ENCODE assay signal across 21 cellular contexts in the genomic region with DNA sequence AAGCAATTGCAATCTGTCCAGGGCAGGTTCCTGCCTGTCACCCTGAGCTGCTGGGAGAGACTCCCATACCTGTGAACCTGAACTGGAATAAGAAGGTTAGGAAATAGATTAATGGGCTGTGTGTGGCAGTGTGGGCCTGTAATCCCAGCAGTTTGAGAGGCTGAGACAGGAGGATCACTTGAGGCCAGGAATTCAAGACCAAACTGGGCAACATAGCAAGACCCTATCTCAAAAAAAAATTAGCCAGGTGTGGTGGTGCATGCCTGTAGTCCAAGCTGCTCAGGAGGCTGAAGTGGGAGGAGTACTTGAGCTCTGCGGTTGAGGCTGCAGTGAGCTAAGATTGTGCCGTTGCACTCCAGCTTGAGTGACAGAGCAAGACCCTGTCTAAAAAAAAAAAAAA.
"Had no signal": no experiment of that assay in that cellular context is flagged by ENCODE, and none has a peak within 500 bp of the region (broad histone marks: within the 10 kb centered on the region; RNA-seq: fewer than 3 reads in every experiment).

No MANE protein-coding gene starts in this region.

- ATAC-seq: effector memory CD8-positive, alpha-beta T cell; esophagus mucosa; foreskin keratinocyte; gastrocnemius medialis; gastroesophageal sphincter; heart left ventricle; heart right ventricle had no signal

- H3K4me1 Mint-ChIP-seq: endodermal cell had no signal

- H3K27me3 Mint-ChIP-seq: dendritic cell treated with granulocyte-macrophage colony-stimulating factor and Interleukin-4, amounts not matched to agents 40 ng/mL and 50 ng/mL, for 4 days; effector memory CD8-positive, alpha-beta T cell had no signal

- H3K9me3 Mint-ChIP-seq: dendritic cell treated with granulocyte-macrophage colony-stimulating factor and Interleukin-4, amounts not matched to agents 40 ng/mL and 50 ng/mL, for 4 days; effector memory CD8-positive, alpha-beta T cell had no signal

- H3K27ac Mint-ChIP-seq: dendritic cell treated with granulocyte-macrophage colony-stimulating factor and Interleukin-4, amounts not matched to agents 40 ng/mL and 50 ng/mL, for 4 days; effector memory CD8-positive, alpha-beta T cell; endodermal cell had no signal

- H3K4me3 Mint-ChIP-seq: dendritic cell treated with granulocyte-macrophage colony-stimulating factor and Interleukin-4, amounts not matched to agents 40 ng/mL and 50 ng/mL, for 4 days; effector memory CD8-positive, alpha-beta T cell; endodermal cell had no signal

- DNase-seq: colonic mucosa; cortex of kidney; dorsolateral prefrontal cortex; effector CD4-positive, alpha-beta T cell; effector CD8-positive, alpha-beta T cell; effector memory CD4-positive, alpha-beta T cell; effector memory CD8-positive, alpha-beta T cell; endodermal cell; erythroblast; esophagus squamous epithelium; foreskin fibroblast; foreskin keratinocyte; foreskin melanocyte; gastrocnemius medialis; glutamatergic neuron; head of caudate nucleus; heart left ventricle; heart right ventricle had no signal
